31 cellular contexts compared by ENCODE assay signal in the genomic region with DNA sequence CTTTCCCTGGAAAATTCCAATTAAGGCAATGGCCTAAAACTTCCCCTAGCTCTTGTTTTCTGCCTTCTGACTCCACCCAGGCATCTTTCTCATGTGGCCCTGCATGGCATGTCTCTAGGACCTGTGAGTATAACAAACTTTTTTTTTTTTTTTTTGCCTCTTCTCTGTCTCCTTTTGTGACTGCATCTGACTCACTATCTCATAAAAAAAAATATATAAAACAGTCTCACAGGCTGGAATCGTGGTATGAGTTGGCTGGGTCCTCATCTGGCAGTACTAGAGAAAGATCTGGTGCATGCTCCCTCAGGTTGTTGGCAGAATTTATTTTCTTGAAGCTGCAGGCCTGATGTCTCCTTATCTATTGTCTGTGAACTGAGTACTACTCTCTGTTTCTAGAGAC.
"Had no signal": no experiment of that assay in that cellular context is flagged by ENCODE, and none has a peak within 500 bp of the region (broad histone marks: within the 10 kb centered on the region; RNA-seq: fewer than 3 reads in every experiment).

No MANE protein-coding gene starts in this region.

- H3K4me3 Mint-ChIP-seq: activated naive CD8-positive, alpha-beta T cell; nephron; stimulated activated naive B cell treated with anti-CD40 and anti-IgM and Interleukin-4, amounts not matched to agents 10 μg/mL and 1 μg/mL and 100 μg/mL, for 72 hours; T-helper 1 cell treated with Interleukin-12 subunit alpha and Interleukin-12 subunit beta and Interleukin-4 antibody, amounts not matched to agents 30 μg/mL and 1 μg/mL, for 36 hours had no signal

- H3K27ac ChIP-seq: body of pancreas, cardiac muscle cell, colonic mucosa, gastrocnemius medialis, ovary, right lobe of liver, skin epidermis, tibial nerve, WERI-Rb-1 had no signal

- DNase-seq: activated CD4-positive, alpha-beta T cell treated with anti-CD3 and anti-CD28 coated beads for 48 hours; activated CD4-positive, alpha-beta T cell treated with anti-CD3 and anti-CD28 coated beads, Interleukin-2, amount 50 U/mL, for 48 hours; activated CD8-positive, alpha-beta memory T cell treated with anti-CD3 and anti-CD28 coated beads for 24 hours; activated effector memory CD4-positive, alpha-beta T cell treated with Interleukin-2 at 50 U/mL for 16 hours; activated naive CD4-positive, alpha-beta T cell treated with Interleukin-2 at 50 U/mL for 16 hours; aorta; body of pancreas; cerebellar nuclear complex; colonic mucosa; effector CD8-positive, alpha-beta T cell; gastrocnemius medialis; glutamatergic neuron; islet precursor cell; left cardiac atrium; left ventricle myocardium superior; ovary; right lobe of liver; stimulated activated CD4-positive, alpha-beta T cell treated with anti-CD3 and anti-CD28 coated beads, Interleukin-1b, Interleukin-23, amount 100 ng/mL, for 48 hours; stimulated activated CD4-positive, alpha-beta T cell treated with anti-CD3 and anti-CD28 coated beads, Interleukin-4, amount 100 ng/mL, for 4 hours; stimulated activated CD8-positive, alpha-beta memory T cell treated with anti-CD3 and anti-CD28 coated beads, Interleukin-4, amount 100 ng/mL, for 48 hours; stimulated activated naive B cell treated with anti-CD40 and anti-IgM and Interleukin-4, amounts not matched to agents 10 μg/mL and 1 μg/mL and 100 μg/mL, for 72 hours; T-helper 9 cell; WERI-Rb-1 had no signal

- H3K4me1 ChIP-seq: body of pancreas, colonic mucosa, gastrocnemius medialis, right lobe of liver, tibial nerve had no signal

- H3K4me3 ChIP-seq: body of pancreas, cardiac muscle cell, colonic mucosa, gastrocnemius medialis, ovary, right lobe of liver, skin epidermis, tibial nerve had no signal

- H3K4me1 Mint-ChIP-seq: nephron; stimulated activated naive B cell treated with anti-CD40 and anti-IgM and Interleukin-4, amounts not matched to agents 10 μg/mL and 1 μg/mL and 100 μg/mL, for 72 hours had no signal

- H3K27me3 Mint-ChIP-seq: activated naive CD8-positive, alpha-beta T cell; progenitor cell of endocrine pancreas; stimulated activated naive B cell treated with anti-CD40 and anti-IgM and Interleukin-4, amounts not matched to agents 10 μg/mL and 1 μg/mL and 100 μg/mL, for 72 hours had no signal

- H3K9me3 Mint-ChIP-seq: nephron had no signal

- H3K9me3 ChIP-seq: body of pancreas, colonic mucosa, gastrocnemius medialis, ovary, right lobe of liver, tibial nerve had no signal

- H3K36me3 ChIP-seq: cardiac muscle cell, colonic mucosa, gastrocnemius medialis, ovary, right lobe of liver, tibial nerve, WERI-Rb-1 had no signal

- ATAC-seq: activated CD4-positive, CD25-positive, alpha-beta regulatory T cell treated with anti-CD3 and anti-CD28 coated beads, Interleukin-2, amount 50 U/mL, for 24 hours; body of pancreas; gastrocnemius medialis; left cardiac atrium; left ventricle myocardium superior; right lobe of liver; stimulated activated naive B cell treated with anti-CD40 and anti-IgM and Interleukin-4, amounts not matched to agents 10 μg/mL and 1 μg/mL and 100 μg/mL, for 72 hours had no signal

- H3K36me3 Mint-ChIP-seq: activated naive CD8-positive, alpha-beta T cell; stimulated activated naive B cell treated with anti-CD40 and anti-IgM and Interleukin-4, amounts not matched to agents 10 μg/mL and 1 μg/mL and 100 μg/mL, for 72 hours had no signal

- H3K27me3 ChIP-seq: body of pancreas, cardiac muscle cell, colonic mucosa, gastrocnemius medialis, ovary, right lobe of liver, tibial nerve had no signal

- H3K27ac Mint-ChIP-seq: activated naive CD8-positive, alpha-beta T cell; nephron; progenitor cell of endocrine pancreas; stimulated activated naive B cell treated with anti-CD40 and anti-IgM and Interleukin-4, amounts not matched to agents 10 μg/mL and 1 μg/mL and 100 μg/mL, for 72 hours; T-helper 1 cell treated with Interleukin-12 subunit alpha and Interleukin-12 subunit beta and Interleukin-4 antibody, amounts not matched to agents 30 μg/mL and 1 μg/mL, for 36 hours had no signal
